Comparison of ENCODE assay signal across 14 cellular contexts in genomic region chr2:118848381-118849225, GRCh38. TPM values are rescaled to one million over a fixed set of nuclear protein-coding genes. Genes with fewer than 3 reads are reported as not detected.
A peak's percentile ranks its signal among the peaks of the same experiment; 100 is the strongest.
DNase-seq lines count a peak whose midpoint lies in the region; ATAC-seq and TF ChIP-seq lines count a peak whose summit lies in the region.
"Had no signal": no experiment of that assay in that cellular context is flagged by ENCODE, and none has a peak within 500 bp of the region (broad histone marks: within the 10 kb centered on the region; RNA-seq: fewer than 3 reads in every experiment).

No MANE protein-coding gene starts in this region.

- no peak overlapping the region for H2AFZ ChIP-seq in SK-N-SH (ENCODE audit: low read depth)

- H3K9me2 ChIP-seq in SK-N-SH = no peaks in the 10 kb centered on the region

- WGBS in SK-N-SH (ENCODE audit: low lambda C conversion rate) = 15% methylated on average over 36 of the region's 46 CpGs
- no CpG with 5 or more reads among the region's 46 CpGs for WGBS in iPS DF 6.9 (ENCODE audit: insufficient coverage, insufficient read length)

- no peaks in the 10 kb centered on the region for H3K9me3 ChIP-seq in SK-N-SH
- H3K9me3 ChIP-seq in RWPE2 (ENCODE audit: severe bottlenecking) = no peaks in the 10 kb centered on the region
- no peaks in the 10 kb centered on the region for H3K9me3 ChIP-seq in iPS DF 6.9 (ENCODE audit: control insufficient read depth, insufficient read depth, low read length)
- H3K9me3 ChIP-seq: A549, upper lobe of left lung had no signal

- no peak overlapping the region for H3K9ac ChIP-seq in SK-N-SH
- H3K9ac ChIP-seq: KMS-11 had no signal

- peaks cover 2% of the 10 kb centered on the region for H3F3A ChIP-seq in SK-N-SH (replicated peaks; ENCODE audit: insufficient read depth)

- H3K27ac ChIP-seq in SK-N-SH (ENCODE audit: low read depth in 2 of 2, low read length in 1 of 2) (no peak overlapping the region), RWPE2 (ENCODE audit: poor library complexity, severe bottlenecking) (no peak overlapping the region), iPS DF 6.9 (ENCODE audit: low read length) (no peak overlapping the region)
- H3K27ac ChIP-seq: KMS-11, upper lobe of left lung had no signal

- POLR2A ChIA-PET in SK-N-SH (lab: Yijun Ruan, JAX) = no interaction called here

- TF ChIP-seq CTCF in SK-N-SH (IDR thresholded peaks at IDR 0.05) (no peak), RWPE2 (IDR thresholded peaks at IDR 0.05; ENCODE audit: poor library complexity, severe bottlenecking) (no peak)

- ATAC-seq in SK-N-SH treated with all-trans-retinoic acid at 6 μM for 48 hours (no peak), RWPE2 (ENCODE audit: low read depth) (0 out of 3 replicates have a peak, but pooled peaks have one; percentile 26), HG02840 (IDR thresholded peaks at IDR 0.05; ENCODE audit: low FRiP score, unreplicated experiment) (no peak), HG03457 (IDR thresholded peaks at IDR 0.05; ENCODE audit: unreplicated experiment) (no peak)

- no peak for TF ChIP-seq EP300 in SK-N-SH (IDR thresholded peaks at IDR 0.05; ENCODE audit: borderline replicate concordance in 1 of 2, low read depth in 1 of 2, low read length in 1 of 2)

- no peak overlapping the region for H3K4me3 ChIP-seq in SK-N-SH (ENCODE audit: low read depth in 2 of 2, low read length in 1 of 2)
- no peak overlapping the region for H3K4me3 ChIP-seq in RWPE2 (ENCODE audit: severe bottlenecking)
- H3K4me3 ChIP-seq in iPS DF 6.9 (ENCODE audit: low read length) = peak overlapping the region; percentile 18; the same call in 1 of the 2 replicates
- H3K4me3 ChIP-seq in skeletal muscle cell (ENCODE audit: low read depth, low read length) = peak overlapping the region; percentile 63
- H3K4me3 ChIP-seq: upper lobe of left lung had no signal

- H3K4me1 ChIP-seq in SK-N-SH (ENCODE audit: control insufficient read depth in 1 of 2, insufficient read depth in 2 of 2, low read depth in 1 of 2, low read length in 1 of 2) (peaks cover 0 to 4% of the 10 kb centered on the region in 2 experiments; a peak in 1 of 4 replicates), RWPE2 (ENCODE audit: insufficient read depth, poor library complexity, severe bottlenecking) (no peaks in the 10 kb centered on the region), iPS DF 6.9 (ENCODE audit: control insufficient read depth, insufficient read depth, low read length) (peaks cover 11% of the 10 kb centered on the region)

- H3K4me2 ChIP-seq in SK-N-SH = no peak overlapping the region
- H3K4me2 ChIP-seq: KMS-11 had no signal

- H3K27me3 ChIP-seq in SK-N-SH (ENCODE audit: insufficient read depth) = peaks cover 93% of the 10 kb centered on the region
- peaks cover 95% of the 10 kb centered on the region for H3K27me3 ChIP-seq in RWPE2 (ENCODE audit: insufficient read depth, poor library complexity, severe bottlenecking)
- peaks cover 88% of the 10 kb centered on the region for H3K27me3 ChIP-seq in iPS DF 6.9 (ENCODE audit: control insufficient read depth, insufficient read depth, low read length)

- TF ChIP-seq RAD21 in SK-N-SH (IDR thresholded peaks at IDR 0.05; ENCODE audit: low read length) = no peak

- no peaks in the 10 kb centered on the region for H3K36me3 ChIP-seq in SK-N-SH (replicated peaks in 1 of 2; ENCODE audit: control insufficient read depth in 1 of 2, insufficient read depth in 2 of 2, low read length in 1 of 2)
- no peaks in the 10 kb centered on the region for H3K36me3 ChIP-seq in RWPE2 (ENCODE audit: low read depth)
- H3K36me3 ChIP-seq in iPS DF 6.9 (ENCODE audit: control insufficient read depth, insufficient read depth, low read length) = no peaks in the 10 kb centered on the region
- H3K36me3 ChIP-seq: upper lobe of left lung had no signal

- 0 out of 2 replicates have a peak, but pooled peaks cover 2% of the 10 kb centered on the region for H4K20me1 ChIP-seq in SK-N-SH (ENCODE audit: insufficient read depth)

- peak; percentile 32 for DNase-seq in SK-N-SH
- no peak for DNase-seq in RWPE2 (ENCODE audit: low spot score)
- no peak for DNase-seq in iPS DF 6.9 (ENCODE audit: low read depth, low spot score)
- no peak for DNase-seq in skeletal muscle cell (ENCODE audit: low read depth)
- no peak for DNase-seq in A172 (ENCODE audit: low spot score)
- DNase-seq: amniotic stem cell, NCI-H510A had no signal

- CTCF ChIA-PET in SK-N-SH (lab: Yijun Ruan, JAX) = interaction anchor here (0.7 to 2.6 kb wide), 8 partner anchors 9 to 816 kb away, joined by 3 to 16 read pairs (median 4); no protein-coding TSS in a partner anchor

- no peaks in the 10 kb centered on the region for H3K79me2 ChIP-seq in SK-N-SH (ENCODE audit: insufficient read depth)

TF ChIP-seq in SK-N-SH, 30 proteins besides CTCF, POLR2A, EP300 and RAD21:
- TF ChIP-seq RFX5 (IDR thresholded peaks at IDR 0.05; ENCODE audit: low read length) = no peak
- 0 out of 2 replicates have a peak, but pooled peaks have one; percentile 47 for TF ChIP-seq EZH2phosphoT487 (IDR thresholded peaks at IDR 0.05; ENCODE audit: borderline replicate concordance, low read depth)
- TF ChIP-seq TAF1 (IDR thresholded peaks at IDR 0.05; ENCODE audit: borderline replicate concordance, low read depth, low read length) = no peak
- no peak for TF ChIP-seq MAX (IDR thresholded peaks at IDR 0.05; ENCODE audit: low read depth)

TF ChIP-seq in SK-N-SH treated with all-trans-retinoic acid at 6 μM for 48 hours, 23 proteins besides CTCF, POLR2A, EP300 and RAD21 (continues in another document):
- TF ChIP-seq PPARA (CRISPR knock-in tag; IDR thresholded peaks at IDR 0.05; ENCODE audit: borderline replicate concordance) (no peak), RARB (CRISPR knock-in tag; IDR thresholded peaks at IDR 0.05) (no peak), ISL1 (CRISPR knock-in tag; IDR thresholded peaks at IDR 0.05) (no peak), CREB5 (CRISPR knock-in tag; IDR thresholded peaks at IDR 0.05; ENCODE audit: low read depth) (no peak), TCF4 (CRISPR knock-in tag; IDR thresholded peaks at IDR 0.05; ENCODE audit: borderline replicate concordance) (no peak), ZNF8 (CRISPR knock-in tag; IDR thresholded peaks at IDR 0.05) (no peak), ESRRG (CRISPR knock-in tag; IDR thresholded peaks at IDR 0.05) (no peak), ZNF70 (CRISPR knock-in tag; IDR thresholded peaks at IDR 0.05) (no peak), POU6F1 (CRISPR knock-in tag; IDR thresholded peaks at IDR 0.05; ENCODE audit: borderline replicate concordance, low read depth) (no peak), ZNF565 (CRISPR knock-in tag; conservative IDR thresholded peaks at IDR 0.05; ENCODE audit: low read depth) (no peak), TSHZ2 (CRISPR knock-in tag; IDR thresholded peaks at IDR 0.05) (no peak)

RNA-seq across cellular contexts. Expression of gene EN1, which starts 1.2 kb away (rescaled TPM):
- not detected in 2 replicates for polyA plus RNA-seq in SK-N-SH (2012; rRNA removed)
- polyA plus RNA-seq in SK-N-SH (2012; cell fraction: cytosol; rRNA removed) = not detected in 2 replicates
- not detected in 2 replicates for polyA plus RNA-seq in SK-N-SH (2012; cell fraction: nucleus; rRNA removed)
- 1.0 and 2.0 TPM in 2 replicates for total RNA-seq in A172 (2014; rRNA removed; shearing (Covaris generic))
- total RNA-seq: lung microvascular endothelial cell had no signal

Comparison
In these comparisons a context has a peak if more than half of its experiments do, and no peak if none do; other contexts are left out.
1. H3K4me3 ChIP-seq: peak in iPS DF 6.9 (single experiment) and skeletal muscle cell (single experiment); none in SK-N-SH (0 of 2) and RWPE2 (single experiment).